ENCODE assay signal across 29 cellular contexts in the genomic region with DNA sequence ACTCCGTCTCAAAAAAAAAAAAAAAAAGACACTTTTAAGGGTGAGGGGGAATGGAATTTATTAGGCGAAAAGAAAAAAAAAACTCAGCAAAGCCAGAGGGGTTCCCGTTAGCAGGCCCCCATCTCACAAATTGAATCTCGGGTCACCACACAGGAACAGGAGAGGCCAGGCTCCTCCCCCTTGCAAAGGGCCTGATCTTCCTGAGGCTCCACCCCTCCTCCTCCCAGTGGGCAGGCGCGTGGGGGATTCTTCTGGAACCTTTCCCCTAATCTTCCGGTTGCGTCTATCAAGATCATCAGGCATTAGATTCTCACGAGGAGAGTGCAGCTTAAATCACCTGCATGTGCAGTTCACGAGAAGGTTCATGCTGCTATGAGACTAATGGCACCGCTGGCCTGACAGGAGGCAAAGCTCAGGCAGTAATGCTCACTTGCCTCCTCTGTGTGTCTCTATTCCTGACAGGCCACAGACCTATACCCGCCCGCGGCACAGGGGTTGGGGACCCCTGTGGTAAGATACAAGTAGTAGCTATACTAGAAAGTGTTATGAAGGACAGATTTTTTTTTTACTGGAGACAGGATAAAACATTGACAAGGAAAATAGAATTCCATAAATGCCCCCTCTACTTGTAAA.
"Had no signal": no experiment of that assay in that cellular context is flagged by ENCODE, and none has a peak within 500 bp of the region (broad histone marks: within the 10 kb centered on the region; RNA-seq: fewer than 3 reads in every experiment).

No MANE protein-coding gene starts in this region.

- H3K4me1 Mint-ChIP-seq: activated CD4-positive, alpha-beta T cell treated with anti-CD3 and anti-CD28 coated beads for 36 hours had no signal

- H3K4me3 Mint-ChIP-seq: activated CD4-positive, alpha-beta T cell treated with anti-CD3 and anti-CD28 coated beads for 36 hours; activated CD4-positive, alpha-beta T cell treated with anti-CD3 and anti-CD28 coated beads, Interleukin-2, amount 10 ng/mL, durations not matched to agents 7 days and 5 days; activated CD8-positive, alpha-beta T cell treated with anti-CD3 and anti-CD28 coated beads, Interleukin-2, amount 10 ng/mL, durations not matched to agents 7 days and 5 days; activated naive CD4-positive, alpha-beta T cell treated with anti-CD3 and anti-CD28 coated beads for 36 hours; activated T-cell treated with anti-CD3 and anti-CD28 coated beads, Interleukin-2, amount 50 U/mL, for 24 hours had no signal

- DNase-seq: activated CD4-positive, alpha-beta T cell treated with anti-CD3 and anti-CD28 coated beads for 36 hours; activated CD4-positive, alpha-beta T cell treated with anti-CD3 and anti-CD28 coated beads, Interleukin-2, amount 10 ng/mL, durations not matched to agents 7 days and 5 days; activated CD4-positive, alpha-beta T cell treated with anti-CD3 and anti-CD28 coated beads, Interleukin-2, amount 50 U/mL, for 48 hours; activated CD8-positive, alpha-beta T cell treated with anti-CD3 and anti-CD28 coated beads, Interleukin-2, amount 10 ng/mL, durations not matched to agents 7 days and 5 days; activated gamma-delta T cell treated with Interleukin-2 at 50 U/mL for 16 hours; activated naive CD4-positive, alpha-beta T cell treated with anti-CD3 and anti-CD28 coated beads for 36 hours; activated T-cell treated with anti-CD3 and anti-CD28 coated beads, Interleukin-2, amount 50 U/mL, for 24 hours; adrenal gland; body of pancreas; NCI-H1092 treated with DMSO at 0.1 percent for 48 hours; NCI-H1417; NCI-H146; NCI-H187; NCI-H2029 treated with DMSO at 0.1 percent for 48 hours; NCI-H2171 treated with DMSO at 0.1 percent for 48 hours; NCI-H2227 treated with DMSO at 0.1 percent for 48 hours; NCI-H446; NCI-H510A treated with DMSO at 0.1 percent for 48 hours; NCI-H526 treated with DMSO at 0.1 percent for 48 hours; NCI-H774; SHP77; SJCRH30; T1000 had no signal

- H3K4me1 ChIP-seq: adrenal gland, breast epithelium, SJCRH30 had no signal

- H3K36me3 ChIP-seq: adrenal gland, breast epithelium, SJCRH30 had no signal

- H3K27me3 Mint-ChIP-seq: activated CD4-positive, alpha-beta T cell treated with anti-CD3 and anti-CD28 coated beads for 36 hours; activated CD4-positive, alpha-beta T cell treated with anti-CD3 and anti-CD28 coated beads, Interleukin-2, amount 10 ng/mL, durations not matched to agents 7 days and 5 days; activated T-cell treated with anti-CD3 and anti-CD28 coated beads, Interleukin-2, amount 50 U/mL, for 24 hours had no signal

- H3K27ac ChIP-seq: adrenal gland, body of pancreas, breast epithelium, KMS-11, SJCRH30, SK-N-MC had no signal

- H3K4me3 ChIP-seq: adrenal gland, body of pancreas, breast epithelium, SJCRH30, SK-N-MC had no signal

- H3K9me3 ChIP-seq: adrenal gland, body of pancreas, breast epithelium, SJCRH30 had no signal

- H3K27me3 ChIP-seq: adrenal gland, body of pancreas, breast epithelium, SJCRH30 had no signal

- H3K9me3 Mint-ChIP-seq: activated CD4-positive, alpha-beta T cell treated with anti-CD3 and anti-CD28 coated beads, Interleukin-2, amount 10 ng/mL, durations not matched to agents 7 days and 5 days; activated naive CD4-positive, alpha-beta T cell treated with anti-CD3 and anti-CD28 coated beads for 36 hours; activated naive CD4-positive, alpha-beta T cell treated with anti-CD3 and anti-CD28 coated beads, Interleukin-2, amount 50 U/mL, for 72 hours; activated T-cell treated with anti-CD3 and anti-CD28 coated beads, Interleukin-2, amount 50 U/mL, for 24 hours had no signal

- H3K27ac Mint-ChIP-seq: activated CD4-positive, alpha-beta T cell treated with anti-CD3 and anti-CD28 coated beads for 36 hours; activated CD4-positive, alpha-beta T cell treated with anti-CD3 and anti-CD28 coated beads, Interleukin-2, amount 10 ng/mL, durations not matched to agents 7 days and 5 days; activated CD8-positive, alpha-beta T cell treated with anti-CD3 and anti-CD28 coated beads, Interleukin-2, amount 10 ng/mL, durations not matched to agents 7 days and 5 days; activated naive CD4-positive, alpha-beta T cell treated with anti-CD3 and anti-CD28 coated beads for 36 hours; activated T-cell treated with anti-CD3 and anti-CD28 coated beads, Interleukin-2, amount 50 U/mL, for 24 hours had no signal

- H3K9ac ChIP-seq: KMS-11 had no signal

- ATAC-seq: activated CD4-positive, alpha-beta T cell treated with anti-CD3 and anti-CD28 coated beads for 36 hours; activated CD4-positive, CD25-positive, alpha-beta regulatory T cell treated with anti-CD3 and anti-CD28 coated beads, Interleukin-2, amount 50 U/mL, for 24 hours; activated CD8-positive, alpha-beta T cell treated with anti-CD3 and anti-CD28 coated beads, Interleukin-2, amount 10 ng/mL, durations not matched to agents 7 days and 5 days; activated naive CD4-positive, alpha-beta T cell treated with anti-CD3 and anti-CD28 coated beads, Interleukin-2, amount 50 U/mL, for 72 hours; body of pancreas; Panc1 had no signal
